Comparison of ENCODE assay signal across 14 cellular contexts in the genomic region with DNA sequence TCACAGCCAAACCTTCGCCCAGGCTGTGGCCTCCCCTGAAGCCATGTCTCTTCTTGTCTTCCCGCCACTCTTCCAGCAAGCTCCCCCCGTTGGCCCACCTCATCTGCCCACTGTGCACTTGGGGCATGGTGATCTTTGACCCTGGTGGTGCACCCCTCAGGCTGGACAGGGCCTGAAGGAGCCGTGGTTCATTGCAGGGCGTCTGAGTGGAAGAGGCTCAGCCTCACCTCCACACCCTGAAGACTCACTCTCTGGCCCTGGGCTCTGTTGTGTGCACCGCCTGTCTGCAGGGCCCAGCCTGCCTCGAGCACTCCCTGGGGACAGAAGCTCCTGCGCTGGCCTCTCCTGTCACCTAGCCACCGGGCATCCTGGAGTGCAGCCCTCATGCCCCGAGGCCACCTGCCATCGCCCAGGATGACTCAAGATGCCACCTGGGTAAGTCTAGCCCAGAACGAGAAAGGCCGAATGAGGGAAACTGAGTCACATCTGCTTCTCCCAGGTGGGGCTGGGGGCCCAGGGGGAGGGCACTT. TPM values are rescaled to one million over a fixed set of nuclear protein-coding genes. Genes with fewer than 3 reads are reported as not detected.
A peak's percentile ranks its signal among the peaks of the same experiment; 100 is the strongest.
DNase-seq lines count a peak whose midpoint lies in the region; ATAC-seq and TF ChIP-seq lines count a peak whose summit lies in the region.
"Had no signal": no experiment of that assay in that cellular context is flagged by ENCODE, and none has a peak within 500 bp of the region (broad histone marks: within the 10 kb centered on the region; RNA-seq: fewer than 3 reads in every experiment).

No MANE protein-coding gene starts in this region.

- H3K79me1 ChIP-seq in mesendoderm (ENCODE audit: low read length) = no peaks in the 10 kb centered on the region

- H4K8ac ChIP-seq in mesendoderm (ENCODE audit: low read depth, low read length) = no peak overlapping the region

- 47 to 67% (median 54%) methylated on average over 7 to 13 of the region's 13 CpGs for WGBS in adrenal gland, 4 donors
- WGBS in mesendoderm (ENCODE audit: extremely low coverage, insufficient coverage, low lambda C conversion rate) = no CpG with 5 or more reads among the region's 13 CpGs

- H2AK5ac ChIP-seq in mesendoderm (ENCODE audit: low read length) = no peak overlapping the region

- H3K18ac ChIP-seq in mesendoderm (ENCODE audit: low read length) = no peak overlapping the region

- H3K4me3 Mint-ChIP-seq in HFFc6 = 0 out of 2 replicates have a peak overlapping the region, but pooled peaks have one; percentile 39

- no peak overlapping the region for H2BK15ac ChIP-seq in mesendoderm (replicated peaks; ENCODE audit: low read depth)

- H3K79me2 ChIP-seq in mesendoderm (ENCODE audit: control insufficient read depth, insufficient read depth, low read length) = no peaks in the 10 kb centered on the region

- peaks cover 42% of the 10 kb centered on the region for H3K27me3 Mint-ChIP-seq in HFFc6 (ENCODE audit: insufficient read depth)

- H3K36me3 ChIP-seq in adrenal gland (replicated peaks in 1 of 2) = peaks cover 0 to 61% of the 10 kb centered on the region in 2 donors
- no peaks in the 10 kb centered on the region for H3K36me3 ChIP-seq in mesendoderm (ENCODE audit: control insufficient read depth, insufficient read depth, low read length)
- H3K36me3 ChIP-seq: cardiac muscle cell had no signal

- no peak for DNase-seq in HFFc6
- DNase-seq in adrenal gland = peak in 3 of 7 donors; percentile 32 to 53 (median 38)
- no peak for DNase-seq in mesendoderm
- DNase-seq in substantia nigra (lab: John Stamatoyannopoulos, UW) = no peak
- DNase-seq in NCI-H187 treated with DMSO at 0.1 percent for 48 hours (lab: John Stamatoyannopoulos, UW) = no peak
- no peak for DNase-seq in T-helper 2 cell
- DNase-seq in NCI-H1436 (lab: John Stamatoyannopoulos, UW) = no peak
- DNase-seq: activated naive CD4-positive, alpha-beta T cell; C1 segment of cervical spinal cord; MV-4-11; NCI-H2171; occipital lobe had no signal

- TF ChIP-seq POLR2A in adrenal gland (IDR thresholded peaks at IDR 0.05) = no peak

- intact Hi-C loops in adrenal gland (cut with DNase I) = loop anchor here in 1 of 2 donors (5.0 kb wide), 1 partner anchor 32 kb away; no protein-coding TSS in a partner anchor

- no peak overlapping the region for H2BK5ac ChIP-seq in mesendoderm (ENCODE audit: low read length)

- no peak for TF ChIP-seq CTCF in HFFc6 (IDR thresholded peaks at IDR 0.05)
- no peak for TF ChIP-seq CTCF in adrenal gland (IDR thresholded peaks at IDR 0.05)

- H3K9me3 Mint-ChIP-seq in HFFc6 = no peaks in the 10 kb centered on the region; the same call in 1 of the 2 replicates

- H3K36me3 Mint-ChIP-seq in HFFc6 (ENCODE audit: low read depth) = peaks cover 10% of the 10 kb centered on the region; the same call in 1 of the 2 replicates

- ATAC-seq in HG02759 (IDR thresholded peaks at IDR 0.05; ENCODE audit: unreplicated experiment) = no peak

- H3K9ac ChIP-seq in mesendoderm (ENCODE audit: low read length) = no peak overlapping the region

- no peak overlapping the region for H2BK120ac ChIP-seq in mesendoderm (ENCODE audit: low read depth, low read length)

- H3K27me3 ChIP-seq in adrenal gland (no peaks in the 10 kb centered on the region), mesendoderm (ENCODE audit: insufficient read depth, low read length, poor library complexity) (no peaks in the 10 kb centered on the region)
- H3K27me3 ChIP-seq: cardiac muscle cell had no signal

- H3K9me3 ChIP-seq in adrenal gland (replicated peaks in 1 of 3) = no peaks in the 10 kb centered on the region

- peaks cover 35% of the 10 kb centered on the region for H3K4me1 Mint-ChIP-seq in HFFc6 (ENCODE audit: low read depth)

- H4K5ac ChIP-seq in mesendoderm (ENCODE audit: low read length) = no peak overlapping the region

- peak overlapping the region; percentile 78 for H3K27ac Mint-ChIP-seq in HFFc6

- no peak overlapping the region for H3K4me3 ChIP-seq in adrenal gland
- H3K4me3 ChIP-seq in mesendoderm (ENCODE audit: low read length) = no peak overlapping the region
- H3K4me3 ChIP-seq: cardiac muscle cell had no signal

- no peak overlapping the region for H3K4me2 ChIP-seq in mesendoderm (ENCODE audit: low read length)

- no peak overlapping the region for H3K56ac ChIP-seq in mesendoderm (ENCODE audit: low read length)

- peak overlapping the region; percentile 31 for H3K23ac ChIP-seq in mesendoderm (ENCODE audit: low read length)

- H3K4me1 ChIP-seq in adrenal gland (replicated peaks in 1 of 2) (peaks cover 70 to 99% of the 10 kb centered on the region in 2 donors), mesendoderm (ENCODE audit: control insufficient read depth, low read depth, low read length) (no peaks in the 10 kb centered on the region)

- no peak overlapping the region for H3K4ac ChIP-seq in mesendoderm (ENCODE audit: low read depth, low read length)

- H3K27ac ChIP-seq in adrenal gland (peak overlapping the region; percentile 73 to 95 (median 85)), mesendoderm (ENCODE audit: low read depth, low read length) (no peak overlapping the region), substantia nigra (ENCODE audit: low read depth, low read length, poor library complexity, severe bottlenecking) (peak overlapping the region; percentile 93)

RNA-seq across cellular contexts. Expression of a gene that starts 40.8 kb away (rescaled TPM):
- total RNA-seq in HFFc6 (2021; fragmentation: NEBNext Ultra II Directional; extraction: Animal tissue kit (Norgen Biotek cat#: 25700)) = 10 to 100 TPM; 14.1 to 16.0 (median 15.1) TPM
- 100 to 1,000 TPM in 1 of 8 donors, 10 to 100 TPM in 7; 27.6 to 208 (median 41.7) TPM for total RNA-seq in adrenal gland
- 10 to 100 TPM in 1 of 3 donors, 1 to 10 TPM in 2; 5.1 to 17.0 (median 8.4) TPM for polyA plus RNA-seq in adrenal gland
- 0.49 TPM for polyA plus RNA-seq in mesendoderm (2013, experiment 1 of 2)
- 0.69 TPM for polyA plus RNA-seq in mesendoderm (2013, experiment 2 of 2)
